Comparison of ENCODE assay signal across 31 cellular contexts in the genomic region with DNA sequence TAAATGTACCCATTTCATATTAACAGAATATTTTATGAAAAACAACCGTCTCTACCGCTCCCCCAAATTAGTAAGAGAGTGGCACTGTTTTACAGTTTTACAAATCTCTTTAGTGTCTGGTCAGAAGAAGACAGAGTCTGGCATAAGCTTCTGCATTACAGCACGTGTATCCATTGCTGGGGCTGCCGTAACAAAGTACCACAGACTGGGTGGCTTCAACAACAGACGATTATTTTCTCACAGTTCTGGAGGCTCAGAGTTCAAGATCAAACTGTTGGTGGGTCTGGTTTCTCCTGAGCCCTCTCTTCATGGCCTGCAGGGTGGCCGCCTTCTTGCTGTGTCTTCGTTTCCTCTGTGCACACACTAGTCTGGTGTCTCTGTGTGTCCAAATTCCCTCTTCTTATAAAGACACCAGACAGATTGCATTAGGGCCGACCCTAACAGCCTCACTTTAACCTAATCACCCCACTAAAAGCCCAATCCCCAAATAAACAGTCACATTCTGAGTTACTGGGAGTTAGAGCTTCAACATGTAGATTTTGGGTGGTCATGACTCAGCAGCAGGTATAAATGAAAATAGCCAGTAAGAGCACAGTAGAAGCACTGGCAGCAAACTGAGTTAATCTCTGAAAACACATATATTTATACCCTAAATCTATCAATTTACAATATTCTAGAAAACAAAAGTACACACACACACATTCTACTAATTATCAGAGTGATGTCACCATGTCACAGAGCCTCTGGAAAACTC. TPM values are rescaled to one million over a fixed set of nuclear protein-coding genes. Genes with fewer than 3 reads are reported as not detected.
"Had no signal": no experiment of that assay in that cellular context is flagged by ENCODE, and none has a peak within 500 bp of the region (broad histone marks: within the 10 kb centered on the region; RNA-seq: fewer than 3 reads in every experiment).

No MANE protein-coding gene starts in this region.

- FAIRE-seq: endometrium, islet of Langerhans had no signal

- ATAC-seq: left ventricle myocardium superior; stimulated activated memory B cell treated with anti-CD40 and anti-IgM and Interleukin-4, amounts not matched to agents 10 μg/mL and 1 μg/mL and 100 μg/mL, for 72 hours had no signal

- H3K27me3 Mint-ChIP-seq: activated naive CD4-positive, alpha-beta T cell treated with anti-CD3 and anti-CD28 coated beads, Interleukin-2, amount 10 ng/mL, durations not matched to agents 7 days and 5 days; activated naive CD8-positive, alpha-beta T cell treated with anti-CD3 and anti-CD28 coated beads, Interleukin-2, amount 10 ng/mL, durations not matched to agents 7 days and 5 days; stimulated activated memory B cell treated with anti-CD40 and anti-IgM and Interleukin-4, amounts not matched to agents 10 μg/mL and 1 μg/mL and 100 μg/mL, for 72 hours had no signal

- H3K9me3 ChIP-seq: ascending aorta, colonic mucosa, esophagus squamous epithelium, neutrophil, ovary, prostate gland, suprapubic skin, transverse colon had no signal

- H3K27ac ChIP-seq: ascending aorta, cardiac muscle cell, colonic mucosa, epithelial cell of prostate, esophagus squamous epithelium, neutrophil, ovary, prostate gland, suprapubic skin, transverse colon had no signal

- H3K4me3 ChIP-seq: ascending aorta, cardiac muscle cell, colonic mucosa, esophagus squamous epithelium, ovary, prostate gland, smooth muscle cell, suprapubic skin, transverse colon had no signal

- H3K4me2 ChIP-seq: smooth muscle cell had no signal

- DNase-seq: activated CD4-positive, alpha-beta T cell treated with anti-CD3 and anti-CD28 coated beads, Interleukin-2, amount 50 U/mL, for 4 hours; activated CD4-positive, CD25-positive, alpha-beta regulatory T cell treated with anti-CD3 and anti-CD28 coated beads, Interleukin-2, amount 50 U/mL, for 72 hours; activated effector memory CD4-positive, alpha-beta T cell treated with Interleukin-2 at 50 U/mL for 16 hours; activated naive CD4-positive, alpha-beta T cell treated with anti-CD3 and anti-CD28 coated beads, Interleukin-2, amount 10 ng/mL, durations not matched to agents 7 days and 5 days; activated naive CD8-positive, alpha-beta T cell treated with anti-CD3 and anti-CD28 coated beads, Interleukin-2, amount 10 ng/mL, durations not matched to agents 7 days and 5 days; activated T-cell treated with anti-CD3 and anti-CD28 coated beads, Interleukin-2, amount 50 U/mL, for 48 hours; cerebellar nuclear complex; colonic mucosa; effector CD8-positive, alpha-beta T cell; esophagus squamous epithelium; foreskin melanocyte; left ventricle myocardium superior; nephron progenitor cell; ovary; retina; stimulated activated CD4-positive, alpha-beta T cell treated with anti-CD3 and anti-CD28 coated beads, Interleukin-1b, Interleukin-23, amount 100 ng/mL, for 48 hours; stimulated activated CD4-positive, alpha-beta T cell treated with anti-CD3 and anti-CD28 coated beads, Interleukin-4, amount 100 ng/mL, for 4 hours; stimulated activated CD8-positive, alpha-beta memory T cell treated with anti-CD3 and anti-CD28 coated beads, Interleukin-4, amount 100 ng/mL, for 48 hours; T-helper 2 cell; transverse colon had no signal

- H3K36me3 ChIP-seq: cardiac muscle cell, colonic mucosa, ovary, prostate gland had no signal

- H3K4me3 Mint-ChIP-seq: activated naive CD4-positive, alpha-beta T cell treated with anti-CD3 and anti-CD28 coated beads, Interleukin-2, amount 10 ng/mL, durations not matched to agents 7 days and 5 days; activated naive CD8-positive, alpha-beta T cell treated with anti-CD3 and anti-CD28 coated beads, Interleukin-2, amount 10 ng/mL, durations not matched to agents 7 days and 5 days; brain; nephron progenitor cell; stimulated activated memory B cell treated with anti-CD40 and anti-IgM and Interleukin-4, amounts not matched to agents 10 μg/mL and 1 μg/mL and 100 μg/mL, for 72 hours had no signal

- H3K27me3 ChIP-seq: ovary had no signal

- H3K9me3 Mint-ChIP-seq: activated naive CD4-positive, alpha-beta T cell treated with anti-CD3 and anti-CD28 coated beads, Interleukin-2, amount 10 ng/mL, durations not matched to agents 7 days and 5 days; activated naive CD8-positive, alpha-beta T cell treated with anti-CD3 and anti-CD28 coated beads, Interleukin-2, amount 10 ng/mL, durations not matched to agents 7 days and 5 days; brain; nephron progenitor cell; stimulated activated memory B cell treated with anti-CD40 and anti-IgM and Interleukin-4, amounts not matched to agents 10 μg/mL and 1 μg/mL and 100 μg/mL, for 72 hours had no signal

- H3K27ac Mint-ChIP-seq: activated naive CD4-positive, alpha-beta T cell treated with anti-CD3 and anti-CD28 coated beads, Interleukin-2, amount 10 ng/mL, durations not matched to agents 7 days and 5 days; activated naive CD8-positive, alpha-beta T cell treated with anti-CD3 and anti-CD28 coated beads, Interleukin-2, amount 10 ng/mL, durations not matched to agents 7 days and 5 days; nephron progenitor cell; stimulated activated memory B cell treated with anti-CD40 and anti-IgM and Interleukin-4, amounts not matched to agents 10 μg/mL and 1 μg/mL and 100 μg/mL, for 72 hours had no signal

RNA-seq across cellular contexts. Expression of a gene that starts 4.0 kb away (rescaled TPM):
- polyA plus RNA-seq: smooth muscle cell had no signal
